9 cellular contexts compared by ENCODE assay signal in the genomic region with DNA sequence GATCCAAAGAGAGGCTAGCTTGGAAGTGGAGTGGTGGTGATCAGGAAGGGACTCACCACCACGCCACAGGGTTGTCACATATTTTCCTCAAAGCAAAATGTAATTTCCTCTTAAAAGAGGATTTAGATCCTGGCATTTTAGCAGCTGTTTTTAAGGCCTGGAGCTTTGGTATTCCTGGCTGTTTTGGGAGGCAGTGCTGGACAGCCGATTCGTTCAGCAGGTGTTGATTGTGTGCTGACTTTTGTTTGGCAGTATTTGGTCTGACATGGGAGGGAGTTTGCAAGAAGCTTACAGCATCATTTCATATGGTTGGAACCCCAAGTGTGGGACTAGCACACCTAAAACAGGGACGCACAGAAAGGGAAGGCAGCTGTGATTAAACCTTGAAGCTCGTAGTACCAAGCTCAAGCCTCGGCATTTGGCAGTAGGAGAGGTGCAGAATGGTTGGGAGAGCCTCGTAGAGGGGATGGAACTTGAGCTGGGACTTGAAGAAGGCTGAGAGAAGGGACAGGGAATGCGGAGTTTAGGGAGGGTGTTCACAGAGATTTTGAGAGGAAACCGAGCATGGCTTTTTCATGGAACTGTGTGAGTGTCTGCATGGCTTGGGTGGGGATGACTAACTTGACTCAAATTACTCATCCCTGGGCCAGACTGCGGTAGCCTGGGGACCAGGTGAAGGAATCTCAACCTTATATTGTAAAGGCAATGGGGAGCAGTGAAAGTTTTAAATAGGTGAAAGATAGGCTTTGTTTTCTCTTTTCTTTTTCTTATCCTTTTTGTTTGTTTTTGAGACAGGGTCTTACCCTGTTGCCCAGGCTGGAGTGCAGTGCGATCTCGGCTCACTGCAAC. TPM values are rescaled to one million over a fixed set of nuclear protein-coding genes. Genes with fewer than 3 reads are reported as not detected.
A peak's percentile ranks its signal among the peaks of the same experiment; 100 is the strongest.
DNase-seq lines count a peak whose midpoint lies in the region; FAIRE-seq and TF ChIP-seq lines count a peak whose summit lies in the region.
"Had no signal": no experiment of that assay in that cellular context is flagged by ENCODE, and none has a peak within 500 bp of the region (broad histone marks: within the 10 kb centered on the region; RNA-seq: fewer than 3 reads in every experiment).

No MANE protein-coding gene starts in this region.

- FAIRE-seq in HTR-8/SVneo (lab: Jason Lieb, UNC) = no peak

- intact Hi-C loops in activated T-helper 1 cell treated with anti-CD3 and anti-CD28 coated beads, Interleukin-12 subunit alpha, Interleukin-12 subunit beta, Interleukin-2, Interleukin-4 antibody, amounts not matched to agents 30 ng/mL and 10 ng/mL and 1 ng/mL, durations not matched to agents 14 hours and 24 hours and 36 hours (cut with micrococcal nuclease) = no loop called here

- peaks cover 13% of the 10 kb centered on the region for H3K36me3 Mint-ChIP-seq in activated T-helper 1 cell treated with anti-CD3 and anti-CD28 coated beads, Interleukin-12 subunit alpha, Interleukin-12 subunit beta, Interleukin-2, Interleukin-4 antibody, amounts not matched to agents 30 ng/mL and 10 ng/mL and 1 ng/mL, durations not matched to agents 14 hours and 24 hours and 36 hours (ENCODE audit: low read depth)

- H3K27me3 Mint-ChIP-seq in activated T-helper 1 cell treated with anti-CD3 and anti-CD28 coated beads, Interleukin-12 subunit alpha, Interleukin-12 subunit beta, Interleukin-2, Interleukin-4 antibody, amounts not matched to agents 30 ng/mL and 10 ng/mL and 1 ng/mL, durations not matched to agents 14 hours and 24 hours and 36 hours (ENCODE audit: insufficient read depth) = no peaks in the 10 kb centered on the region

- H3K4me3 Mint-ChIP-seq in activated T-helper 1 cell treated with anti-CD3 and anti-CD28 coated beads, Interleukin-12 subunit alpha, Interleukin-12 subunit beta, Interleukin-2, Interleukin-4 antibody, amounts not matched to agents 30 ng/mL and 10 ng/mL and 1 ng/mL, durations not matched to agents 14 hours and 24 hours and 36 hours = peak overlapping the region; percentile 40

- DNase-seq in EL (peak; percentile 36), LHCN-M2 (ENCODE audit: low read depth) (peak; percentile 21), kidney tubule cell (ENCODE audit: low spot score) (peak; percentile 56), HTR-8/SVneo (ENCODE audit: insufficient read length, low spot score) (no peak), NCI-H2029 (lab: John Stamatoyannopoulos, UW) (no peak), GM10266 (ENCODE audit: extremely low spot score) (no peak), NOMO-1 (lab: John Stamatoyannopoulos, UW; ENCODE audit: unreplicated experiment in 2 of 2) (no peak)
- DNase-seq in activated T-helper 1 cell treated with anti-CD3 and anti-CD28 coated beads, Interleukin-12 subunit alpha, Interleukin-12 subunit beta, Interleukin-2, Interleukin-4 antibody, amounts not matched to agents 30 ng/mL and 10 ng/mL and 1 ng/mL, durations not matched to agents 14 hours and 24 hours and 36 hours (ENCODE audit: low spot score) = no peak
- DNase-seq: Kasumi-1 had no signal

- H3K27ac Mint-ChIP-seq in activated T-helper 1 cell treated with anti-CD3 and anti-CD28 coated beads, Interleukin-12 subunit alpha, Interleukin-12 subunit beta, Interleukin-2, Interleukin-4 antibody, amounts not matched to agents 30 ng/mL and 10 ng/mL and 1 ng/mL, durations not matched to agents 14 hours and 24 hours and 36 hours = peak overlapping the region; percentile 1

- H3K9me3 Mint-ChIP-seq in activated T-helper 1 cell treated with anti-CD3 and anti-CD28 coated beads, Interleukin-12 subunit alpha, Interleukin-12 subunit beta, Interleukin-2, Interleukin-4 antibody, amounts not matched to agents 30 ng/mL and 10 ng/mL and 1 ng/mL, durations not matched to agents 14 hours and 24 hours and 36 hours = no peaks in the 10 kb centered on the region

- H3K4me1 Mint-ChIP-seq in activated T-helper 1 cell treated with anti-CD3 and anti-CD28 coated beads, Interleukin-12 subunit alpha, Interleukin-12 subunit beta, Interleukin-2, Interleukin-4 antibody, amounts not matched to agents 30 ng/mL and 10 ng/mL and 1 ng/mL, durations not matched to agents 14 hours and 24 hours and 36 hours (ENCODE audit: low read depth) = peaks cover 60% of the 10 kb centered on the region

- no peak for TF ChIP-seq CTCF in GM10266 (IDR thresholded peaks at IDR 0.05; ENCODE audit: control insufficient read depth, insufficient read depth, low read depth, missing control alignments)

RNA-seq across cellular contexts. Expression of a gene that starts 52.3 kb away (rescaled TPM):
- total RNA-seq in LHCN-M2 (2014; rRNA removed) = 24.1 and 25.1 TPM in 2 replicates
- 15.7 TPM for polyA plus RNA-seq in LHCN-M2 (2012)
- 63.5 and 66.7 TPM in 2 replicates for total RNA-seq in activated T-helper 1 cell treated with anti-CD3 and anti-CD28 coated beads, Interleukin-12 subunit alpha, Interleukin-12 subunit beta, Interleukin-2, Interleukin-4 antibody, amounts not matched to agents 30 ng/mL and 10 ng/mL and 1 ng/mL, durations not matched to agents 14 hours and 24 hours and 36 hours

Comparison
In these comparisons a context has a peak if more than half of its experiments do, and no peak if none do; other contexts are left out.
1. DNase-seq: peak in EL (single experiment), LHCN-M2 (single experiment) and kidney tubule cell (single experiment); none in activated T-helper 1 cell treated with anti-CD3 and anti-CD28 coated beads, Interleukin-12 subunit alpha, Interleukin-12 subunit beta, Interleukin-2, Interleukin-4 antibody, amounts not matched to agents 30 ng/mL and 10 ng/mL and 1 ng/mL, durations not matched to agents 14 hours and 24 hours and 36 hours (single experiment), HTR-8/SVneo (single experiment), NCI-H2029 (single experiment), GM10266 (single experiment) and NOMO-1 (0 of 2).